18 cellular contexts compared by ENCODE assay signal in genomic region chr13:110216006-110216402, GRCh38.
DNase-seq lines count a peak whose midpoint lies in the region; ATAC-seq and TF ChIP-seq lines count a peak whose summit lies in the region.
"Had no signal": no experiment of that assay in that cellular context is flagged by ENCODE, and none has a peak within 500 bp of the region (broad histone marks: within the 10 kb centered on the region; RNA-seq: fewer than 3 reads in every experiment).

No MANE protein-coding gene starts in this region.

- H3K27me3 Mint-ChIP-seq in mesothelial cell of epicardium (ENCODE audit: low read depth) (no peaks in the 10 kb centered on the region), progenitor cell of endocrine pancreas (no peaks in the 10 kb centered on the region)
- H3K27me3 Mint-ChIP-seq in activated T-helper 17 cell treated with anti-CD3 and anti-CD28 coated beads, Interleukin-2, amount 50 U/mL, for 72 hours, result peaks cover 16% of the 10 kb centered on the region

- no peak overlapping the region for H3K4me3 ChIP-seq in BLaER1 treated with 17β-estradiol and CSF1 and Interleukin-3, amounts not matched to agents 10 nM and 100 nM
- H3K4me3 ChIP-seq in esophagus squamous epithelium (no peak overlapping the region), smooth muscle cell (no peak overlapping the region)
- H3K4me3 ChIP-seq: GM12878, SJSA1 had no signal

- H3F3A ChIP-seq in smooth muscle cell (ENCODE audit: low read depth), result peaks cover 85% of the 10 kb centered on the region

- H3K36me3 ChIP-seq in BLaER1 treated with 17β-estradiol and CSF1 and Interleukin-3, amounts not matched to agents 10 nM and 100 nM, result no peaks in the 10 kb centered on the region
- peaks cover 0 to 24% (median 0%) of the 10 kb centered on the region in 3 donors for H3K36me3 ChIP-seq in esophagus squamous epithelium
- peaks cover 7% of the 10 kb centered on the region for H3K36me3 ChIP-seq in smooth muscle cell (ENCODE audit: low read depth)

- H3K4me3 Mint-ChIP-seq in mesothelial cell of epicardium, result no peak overlapping the region
- H3K4me3 Mint-ChIP-seq in activated T-helper 17 cell treated with anti-CD3 and anti-CD28 coated beads, Interleukin-2, amount 50 U/mL, for 72 hours, result no peak overlapping the region
- no peak overlapping the region for H3K4me3 Mint-ChIP-seq in progenitor cell of endocrine pancreas (ENCODE audit: low read depth)
- H3K4me3 Mint-ChIP-seq: activated naive CD4-positive, alpha-beta T cell treated with anti-CD3 and anti-CD28 coated beads, Interleukin-2, amount 10 ng/mL, durations not matched to agents 7 days and 5 days; naive thymus-derived CD8-positive, alpha-beta T cell; stimulated activated naive B cell treated with anti-CD40 and anti-IgM and Interleukin-4, amounts not matched to agents 10 μg/mL and 1 μg/mL and 100 μg/mL, for 72 hours had no signal

- peak overlapping the region; percentile 30 to 62 (median 50); a peak in 20 of 22 replicates for H3K4me2 ChIP-seq in BLaER1 treated with 17β-estradiol and CSF1 and Interleukin-3, amounts not matched to agents 10 nM and 100 nM
- peak overlapping the region; percentile 71 for H3K4me2 ChIP-seq in smooth muscle cell

- no peaks in the 10 kb centered on the region for H4K20me1 ChIP-seq in BLaER1 treated with 17β-estradiol and CSF1 and Interleukin-3, amounts not matched to agents 10 nM and 100 nM
- peaks cover 88% of the 10 kb centered on the region for H4K20me1 ChIP-seq in smooth muscle cell (ENCODE audit: low read depth)

- TF ChIP-seq CTCF in esophagus squamous epithelium (IDR thresholded peaks at IDR 0.05) (no peak), mesothelial cell of epicardium (IDR thresholded peaks at IDR 0.05; ENCODE audit: unreplicated experiment) (no peak), smooth muscle cell (IDR thresholded peaks at IDR 0.05; ENCODE audit: borderline replicate concordance, insufficient read depth, poor library complexity, severe bottlenecking) (no peak), progenitor cell of endocrine pancreas (IDR thresholded peaks at IDR 0.05; ENCODE audit: unreplicated experiment) (no peak)

- no peak overlapping the region for H3K9ac ChIP-seq in BLaER1 treated with 17β-estradiol and CSF1 and Interleukin-3, amounts not matched to agents 10 nM and 100 nM
- H3K9ac ChIP-seq in smooth muscle cell (ENCODE audit: low read depth), result peak overlapping the region; percentile 26

- H3K79me2 ChIP-seq in smooth muscle cell (ENCODE audit: low read depth), result peaks cover 77% of the 10 kb centered on the region

- no peaks in the 10 kb centered on the region; a peak in 1 of 22 replicates for H3K9me3 ChIP-seq in BLaER1 treated with 17β-estradiol and CSF1 and Interleukin-3, amounts not matched to agents 10 nM and 100 nM (replicated peaks in 1 of 11)
- H3K9me3 ChIP-seq in esophagus squamous epithelium (no peaks in the 10 kb centered on the region), smooth muscle cell (replicated peaks; ENCODE audit: low read depth) (no peaks in the 10 kb centered on the region)
- H3K9me3 ChIP-seq: SJSA1 had no signal

- TF ChIP-seq POLR2A in esophagus squamous epithelium (IDR thresholded peaks at IDR 0.05), result no peak

- peaks cover 0 to 8% (median 0%) of the 10 kb centered on the region in 11 experiments; a peak in 3 of 22 replicates for H3K27me3 ChIP-seq in BLaER1 treated with 17β-estradiol and CSF1 and Interleukin-3, amounts not matched to agents 10 nM and 100 nM
- H3K27me3 ChIP-seq in esophagus squamous epithelium (no peaks in the 10 kb centered on the region), smooth muscle cell (ENCODE audit: low read depth) (no peaks in the 10 kb centered on the region)
- H3K27me3 ChIP-seq: SJSA1 had no signal

- H3K27ac ChIP-seq in BLaER1 treated with 17β-estradiol and CSF1 and Interleukin-3, amounts not matched to agents 10 nM and 100 nM, result no peak overlapping the region
- H3K27ac ChIP-seq in esophagus squamous epithelium (peak overlapping the region; percentile 19 to 82 (median 62)), smooth muscle cell (ENCODE audit: low read depth) (peak overlapping the region; percentile 88)
- H3K27ac ChIP-seq: HL-60 had no signal

- H3K9me3 Mint-ChIP-seq in mesothelial cell of epicardium (no peaks in the 10 kb centered on the region), progenitor cell of endocrine pancreas (ENCODE audit: low read depth) (peaks cover 3% of the 10 kb centered on the region)
- no peaks in the 10 kb centered on the region for H3K9me3 Mint-ChIP-seq in activated T-helper 17 cell treated with anti-CD3 and anti-CD28 coated beads, Interleukin-2, amount 50 U/mL, for 72 hours
- H3K9me3 Mint-ChIP-seq: activated naive CD4-positive, alpha-beta T cell treated with anti-CD3 and anti-CD28 coated beads, Interleukin-2, amount 10 ng/mL, durations not matched to agents 7 days and 5 days; naive thymus-derived CD8-positive, alpha-beta T cell; stimulated activated naive B cell treated with anti-CD40 and anti-IgM and Interleukin-4, amounts not matched to agents 10 μg/mL and 1 μg/mL and 100 μg/mL, for 72 hours had no signal

- no peak overlapping the region for H2AFZ ChIP-seq in smooth muscle cell (ENCODE audit: low read depth)

- DNase-seq in esophagus squamous epithelium (lab: John Stamatoyannopoulos, UW) (no peak), mesothelial cell of epicardium (ENCODE audit: low spot score in 2 of 2, unreplicated experiment in 2 of 2) (peak in 1 of 2 experiments; percentile 11), smooth muscle cell (lab: John Stamatoyannopoulos, UW; ENCODE audit: unreplicated experiment) (no peak), NCI-H2081 (lab: John Stamatoyannopoulos, UW) (no peak), progenitor cell of endocrine pancreas (ENCODE audit: low spot score, unreplicated experiment) (no peak), cerebellar cortex (ENCODE audit: low spot score) (no peak)
- DNase-seq: activated CD4-positive, CD25-positive, alpha-beta regulatory T cell treated with anti-CD3 and anti-CD28 coated beads, Interleukin-2, amount 50 U/mL, for 72 hours; activated CD8-positive, alpha-beta memory T cell treated with anti-CD3 and anti-CD28 coated beads, Interleukin-2, amount 50 U/mL, for 4 hours; activated naive CD4-positive, alpha-beta T cell treated with anti-CD3 and anti-CD28 coated beads, Interleukin-2, amount 10 ng/mL, durations not matched to agents 7 days and 5 days; caudate nucleus; KG1; naive thymus-derived CD8-positive, alpha-beta T cell; stimulated activated naive B cell treated with anti-CD40 and anti-IgM and Interleukin-4, amounts not matched to agents 10 μg/mL and 1 μg/mL and 100 μg/mL, for 72 hours had no signal

- peaks cover 29 to 55% (median 42%) of the 10 kb centered on the region in 10 experiments for H3K4me1 ChIP-seq in BLaER1 treated with 17β-estradiol and CSF1 and Interleukin-3, amounts not matched to agents 10 nM and 100 nM
- H3K4me1 ChIP-seq in esophagus squamous epithelium, result peaks cover 3 to 46% (median 15%) of the 10 kb centered on the region in 3 donors
- peaks cover 27% of the 10 kb centered on the region for H3K4me1 ChIP-seq in smooth muscle cell (ENCODE audit: low read depth)

- H3K36me3 Mint-ChIP-seq in mesothelial cell of epicardium (peaks cover 11% of the 10 kb centered on the region), progenitor cell of endocrine pancreas (ENCODE audit: insufficient read depth) (peaks cover 10% of the 10 kb centered on the region)
- no peaks in the 10 kb centered on the region for H3K36me3 Mint-ChIP-seq in activated T-helper 17 cell treated with anti-CD3 and anti-CD28 coated beads, Interleukin-2, amount 50 U/mL, for 72 hours (ENCODE audit: low read depth)
- H3K36me3 Mint-ChIP-seq: activated naive CD4-positive, alpha-beta T cell treated with anti-CD3 and anti-CD28 coated beads, Interleukin-2, amount 10 ng/mL, durations not matched to agents 7 days and 5 days; naive thymus-derived CD8-positive, alpha-beta T cell; stimulated activated naive B cell treated with anti-CD40 and anti-IgM and Interleukin-4, amounts not matched to agents 10 μg/mL and 1 μg/mL and 100 μg/mL, for 72 hours had no signal

- ATAC-seq in activated T-helper 17 cell treated with anti-CD3 and anti-CD28 coated beads, Interleukin-2, amount 50 U/mL, for 72 hours (replicated peaks), result no peak
- ATAC-seq: GM12878; naive thymus-derived CD8-positive, alpha-beta T cell; stimulated activated naive B cell treated with anti-CD40 and anti-IgM and Interleukin-4, amounts not matched to agents 10 μg/mL and 1 μg/mL and 100 μg/mL, for 72 hours had no signal

- intact Hi-C loops in esophagus squamous epithelium (cut with DNase I), result no loop called here

- WGBS in esophagus squamous epithelium, 2 donors, result 68 to 84% methylated on average over 4 of the region's 4 CpGs
- WGBS in smooth muscle cell (ENCODE audit: low lambda C conversion rate), result 29% methylated on average over 4 of the region's 4 CpGs

- H3K4me1 Mint-ChIP-seq in mesothelial cell of epicardium, result peaks cover 34% of the 10 kb centered on the region
- no peaks in the 10 kb centered on the region for H3K4me1 Mint-ChIP-seq in activated T-helper 17 cell treated with anti-CD3 and anti-CD28 coated beads, Interleukin-2, amount 50 U/mL, for 72 hours
- H3K4me1 Mint-ChIP-seq in progenitor cell of endocrine pancreas (ENCODE audit: low read depth), result peaks cover 4% of the 10 kb centered on the region
- H3K4me1 Mint-ChIP-seq: activated naive CD4-positive, alpha-beta T cell treated with anti-CD3 and anti-CD28 coated beads, Interleukin-2, amount 10 ng/mL, durations not matched to agents 7 days and 5 days; naive thymus-derived CD8-positive, alpha-beta T cell; stimulated activated naive B cell treated with anti-CD40 and anti-IgM and Interleukin-4, amounts not matched to agents 10 μg/mL and 1 μg/mL and 100 μg/mL, for 72 hours had no signal

- H3K27ac Mint-ChIP-seq in mesothelial cell of epicardium (peak overlapping the region; percentile 73), progenitor cell of endocrine pancreas (no peak overlapping the region)
- H3K27ac Mint-ChIP-seq in activated T-helper 17 cell treated with anti-CD3 and anti-CD28 coated beads, Interleukin-2, amount 50 U/mL, for 72 hours, result no peak overlapping the region
- H3K27ac Mint-ChIP-seq: activated naive CD4-positive, alpha-beta T cell treated with anti-CD3 and anti-CD28 coated beads, Interleukin-2, amount 10 ng/mL, durations not matched to agents 7 days and 5 days; naive thymus-derived CD8-positive, alpha-beta T cell; stimulated activated naive B cell treated with anti-CD40 and anti-IgM and Interleukin-4, amounts not matched to agents 10 μg/mL and 1 μg/mL and 100 μg/mL, for 72 hours had no signal

Comparison
In these comparisons a context has a peak if more than half of its experiments do, and no peak if none do; other contexts are left out.
1. H3K27ac ChIP-seq: peak in esophagus squamous epithelium (4 of 4) and smooth muscle cell (single experiment); none in BLaER1 treated with 17β-estradiol and CSF1 and Interleukin-3, amounts not matched to agents 10 nM and 100 nM (0 of 11).